ENCODE assay signal across 20 cellular contexts in genomic region chr10:28214185-28214584, GRCh38.
DNase-seq lines count a peak whose midpoint lies in the region; ATAC-seq, FAIRE-seq and TF ChIP-seq lines count a peak whose summit lies in the region.
"Had no signal": no experiment of that assay in that cellular context is flagged by ENCODE, and none has a peak within 500 bp of the region (broad histone marks: within the 10 kb centered on the region; RNA-seq: fewer than 3 reads in every experiment).

No MANE protein-coding gene starts in this region.

- peaks cover 0 to 4% of the 10 kb centered on the region in 2 donors for H3K4me1 ChIP-seq in lung (ENCODE audit: control insufficient read depth in 2 of 2, insufficient read depth in 2 of 2, low read length in 2 of 2)

- ATAC-seq in lung (ENCODE audit: insufficient read depth, low FRiP score) = peak; percentile 27
- ATAC-seq in GM21528 (IDR thresholded peaks at IDR 0.05; ENCODE audit: low FRiP score, unreplicated experiment) = no peak
- no peak for ATAC-seq in HG02973 (IDR thresholded peaks at IDR 0.05; ENCODE audit: unreplicated experiment)
- ATAC-seq: GM12878 had no signal

- 54 to 67% methylated on average over 3 of the region's 3 CpGs for WGBS in lung, 2 donors

- DNase-seq in NCI-H345 (lab: John Stamatoyannopoulos, UW) = peak; percentile 12
- DNase-seq in NCI-H345 treated with DMSO at 0.1 percent for 48 hours (lab: John Stamatoyannopoulos, UW; ENCODE audit: unreplicated experiment) = no peak
- peak; percentile 32 for DNase-seq in bronchial epithelial cell (ENCODE audit: low read depth)
- no peak for DNase-seq in lung (ENCODE audit: low spot score)
- DNase-seq in NCI-H1930 (lab: John Stamatoyannopoulos, UW) = no peak
- DNase-seq in D341Med (ENCODE audit: low spot score) = no peak
- DNase-seq: 8988T, COR-L47, DMS153, EL, GOT3, NCI-H1436, NCI-H2029 treated with DMSO at 0.1 percent for 48 hours, NCI-H524, NCI-H82, SHP77 had no signal

- no peak for FAIRE-seq in bronchial epithelial cell (lab: Jason Lieb, UNC)
- FAIRE-seq: GM12878 had no signal

- no peak overlapping the region for H3K4me3 ChIP-seq in bronchial epithelial cell (ENCODE audit: low read depth, low read length)
- no peak overlapping the region for H3K4me3 ChIP-seq in lung
- H3K4me3 ChIP-seq: GM12878, SK-N-MC had no signal

- H3K27ac ChIP-seq in lung (ENCODE audit: low read depth in 1 of 2, low read length in 1 of 2) = no peak overlapping the region
- H3K27ac ChIP-seq: SK-N-MC had no signal

- H3K36me3 ChIP-seq in bronchial epithelial cell (ENCODE audit: control insufficient read depth, insufficient read depth, low read length) (no peaks in the 10 kb centered on the region), lung (ENCODE audit: control insufficient read depth in 2 of 2, insufficient read depth in 2 of 2, low read length in 2 of 2) (no peaks in the 10 kb centered on the region)

- H3K9me3 ChIP-seq in lung (ENCODE audit: control insufficient read depth in 2 of 2, insufficient read depth in 1 of 2, low read length in 1 of 2) = no peaks in the 10 kb centered on the region

- H3K27me3 ChIP-seq in bronchial epithelial cell (ENCODE audit: control insufficient read depth, insufficient read depth, low read length) (no peaks in the 10 kb centered on the region), lung (ENCODE audit: control insufficient read depth, insufficient read depth) (no peaks in the 10 kb centered on the region)

- TF ChIP-seq CTCF in bronchial epithelial cell (IDR thresholded peaks at IDR 0.05; ENCODE audit: insufficient read depth, low read length, severe bottlenecking) (no peak), lung (IDR thresholded peaks at IDR 0.05; ENCODE audit: control extremely low read depth, extremely low read depth) (no peak)

Comparison
In these comparisons a context has a peak if more than half of its experiments do, and no peak if none do; other contexts are left out.
1. DNase-seq: peak in NCI-H345 (single experiment) and bronchial epithelial cell (single experiment); none in NCI-H345 treated with DMSO at 0.1 percent for 48 hours (single experiment), lung (single experiment), NCI-H1930 (0 of 2) and D341Med (single experiment).